Comparison of ENCODE assay signal across 26 cellular contexts in the genomic region with DNA sequence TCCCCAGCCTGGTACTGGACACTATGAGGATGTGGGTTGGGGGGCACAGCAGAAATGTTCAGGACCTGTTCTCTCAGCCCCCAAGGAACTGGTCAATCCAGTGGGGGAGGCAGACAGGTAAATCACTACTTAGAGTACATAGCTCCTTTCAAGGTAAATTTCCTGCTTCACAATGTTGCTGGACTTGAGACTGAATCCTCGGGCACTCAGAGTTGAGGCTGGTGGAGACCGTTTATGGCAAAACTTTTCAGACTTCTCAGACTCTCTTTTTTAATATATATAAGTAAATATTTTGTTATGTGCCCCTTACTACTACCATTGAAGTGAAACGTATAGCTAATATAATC. TPM values are rescaled to one million over a fixed set of nuclear protein-coding genes. Genes with fewer than 3 reads are reported as not detected.
"Had no signal": no experiment of that assay in that cellular context is flagged by ENCODE, and none has a peak within 500 bp of the region (broad histone marks: within the 10 kb centered on the region; RNA-seq: fewer than 3 reads in every experiment).

No MANE protein-coding gene starts in this region.

- H3K4me3 Mint-ChIP-seq: IgD-negative memory B cell had no signal

- H3K9me3 ChIP-seq: Peyer's patch, SJCRH30 had no signal

- ATAC-seq: K562, Right ventricle myocardium inferior had no signal

- H3K27me3 ChIP-seq: Peyer's patch, SJCRH30 had no signal

- H3K4me2 ChIP-seq: KMS-11, PC-9 had no signal

- H3K4me3 ChIP-seq: K562, PC-9, SJCRH30 had no signal

- H3K36me3 ChIP-seq: Peyer's patch, SJCRH30 had no signal

- H3K36me3 Mint-ChIP-seq: IgD-negative memory B cell had no signal

- DNase-seq: Kasumi-1, MM.1S, NCI-H1092 treated with DMSO at 0.1 percent for 48 hours, NCI-H1436, NCI-H187, NCI-H2029, NCI-H2081 treated with DMSO at 0.1 percent for 48 hours, NCI-H2171, NCI-H226, NCI-H446, NCI-H510A, NCI-H524 treated with DMSO at 0.1 percent for 48 hours, NCI-H69, NCI-H774, PC-9, Peyer's patch, SHP77 treated with DMSO at 0.1 percent for 48 hours had no signal

- FAIRE-seq: K562 had no signal

- H3K27ac ChIP-seq: KMS-11, PC-9, Peyer's patch, SJCRH30 had no signal

- H3K27ac Mint-ChIP-seq: IgD-negative memory B cell had no signal

- H3K9ac ChIP-seq: KMS-11 had no signal

- H3K4me1 ChIP-seq: Peyer's patch, SJCRH30 had no signal

- H3K4me1 Mint-ChIP-seq: IgD-negative memory B cell had no signal

- H2AFZ ChIP-seq: PC-9 had no signal

RNA-seq across cellular contexts. Expression of gene SERPINA10, which starts 0.5 kb away (rescaled TPM):
- total RNA-seq: HT1080, K562, M059J, OCI-LY7, PC-9, Peyer's patch, Right ventricle myocardium inferior, RPMI7951, SJCRH30 had no signal
- polyA plus RNA-seq: IgD-negative memory B cell, K562 had no signal

RNA-seq across cellular contexts. Expression of gene SERPINA6, which starts 29.6 kb away (rescaled TPM):
- total RNA-seq: K562, OCI-LY7, PC-9, Peyer's patch, Right ventricle myocardium inferior, SJCRH30 had no signal
- polyA plus RNA-seq: IgD-negative memory B cell, K562 had no signal
